Comparison of ENCODE assay signal across 22 cellular contexts in the genomic region with DNA sequence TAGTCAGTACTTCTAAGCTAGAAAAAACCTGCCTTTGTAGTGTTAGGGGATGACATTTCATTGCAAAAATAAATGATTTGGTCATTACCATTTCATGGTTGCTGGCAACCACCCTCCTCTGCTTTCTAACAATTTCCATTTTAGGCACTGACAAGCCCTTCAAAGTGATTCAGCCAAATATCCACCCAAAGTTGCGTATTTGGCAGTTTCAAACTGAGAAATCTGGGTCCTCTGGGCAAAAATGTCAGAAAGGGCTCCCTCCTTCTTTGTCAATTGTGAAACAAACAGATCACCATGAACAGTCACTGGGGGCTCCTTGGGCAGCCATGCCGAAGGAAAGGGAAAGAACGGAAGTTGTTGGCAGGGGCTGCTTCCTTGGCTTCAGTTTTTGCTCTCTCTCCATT. TPM values are rescaled to one million over a fixed set of nuclear protein-coding genes. Genes with fewer than 3 reads are reported as not detected.
DNase-seq lines count a peak whose midpoint lies in the region; ATAC-seq, FAIRE-seq and TF ChIP-seq lines count a peak whose summit lies in the region.
"Had no signal": no experiment of that assay in that cellular context is flagged by ENCODE, and none has a peak within 500 bp of the region (broad histone marks: within the 10 kb centered on the region; RNA-seq: fewer than 3 reads in every experiment).

No MANE protein-coding gene starts in this region.

- no peaks in the 10 kb centered on the region for H3K9me3 Mint-ChIP-seq in activated CD8-positive, alpha-beta T cell treated with anti-CD3 and anti-CD28 coated beads for 36 hours
- H3K9me3 Mint-ChIP-seq in activated CD8-positive, alpha-beta T cell treated with anti-CD3 and anti-CD28 coated beads, Interleukin-2, amount 10 ng/mL, durations not matched to agents 7 days and 5 days (ENCODE audit: insufficient read depth): no peaks in the 10 kb centered on the region
- H3K9me3 Mint-ChIP-seq in immature natural killer cell: no peaks in the 10 kb centered on the region
- H3K9me3 Mint-ChIP-seq: activated CD4-positive, alpha-beta T cell treated with anti-CD3 and anti-CD28 coated beads, Interleukin-2, amount 10 ng/mL, durations not matched to agents 7 days and 5 days; CD8-positive, alpha-beta memory T cell; memory B cell; naive thymus-derived CD4-positive, alpha-beta T cell; type B pancreatic cell had no signal

- TF ChIP-seq CTCF in activated CD8-positive, alpha-beta T cell treated with anti-CD3 and anti-CD28 coated beads for 36 hours (IDR thresholded peaks at IDR 0.05): no peak
- no peak for TF ChIP-seq CTCF in endothelial cell of umbilical vein (IDR thresholded peaks at IDR 0.05; ENCODE audit: extremely low read depth in 1 of 2, insufficient read depth in 1 of 2, low read depth in 1 of 2, low read length in 2 of 2)
- no peak for TF ChIP-seq CTCF in gastrocnemius medialis (IDR thresholded peaks at IDR 0.05 in 4 of 5, conservative IDR thresholded peaks at IDR 0.05 in 1 of 5)
- TF ChIP-seq CTCF in BE2C (IDR thresholded peaks at IDR 0.05; ENCODE audit: low read depth, low read length): no peak

- intact Hi-C loops in activated CD8-positive, alpha-beta T cell treated with anti-CD3 and anti-CD28 coated beads for 36 hours (cut with micrococcal nuclease): no loop called here
- intact Hi-C loops in endothelial cell of umbilical vein (cut with micrococcal nuclease): no loop called here
- intact Hi-C loops in gastrocnemius medialis (cut with DNase I; ENCODE audit: low total_unique reads): no loop called here

- peaks cover 2% of the 10 kb centered on the region for H3K27me3 Mint-ChIP-seq in activated CD8-positive, alpha-beta T cell treated with anti-CD3 and anti-CD28 coated beads for 36 hours
- peaks cover 2% of the 10 kb centered on the region for H3K27me3 Mint-ChIP-seq in activated CD8-positive, alpha-beta T cell treated with anti-CD3 and anti-CD28 coated beads, Interleukin-2, amount 10 ng/mL, durations not matched to agents 7 days and 5 days (ENCODE audit: low read depth)
- peaks cover 0 to 15% (median 4%) of the 10 kb centered on the region in 3 donors for H3K27me3 Mint-ChIP-seq in immature natural killer cell (ENCODE audit: low read depth in 3 of 3)
- H3K27me3 Mint-ChIP-seq: type B pancreatic cell had no signal

- peak overlapping the region; percentile 35 for H3K4me2 ChIP-seq in endothelial cell of umbilical vein (ENCODE audit: insufficient read depth, low read length)

- in situ Hi-C loops in gastrocnemius medialis (cut with MboI; ENCODE audit: low sequenced_read_pairs in 4 of 4): no loop called here

- H3K9me3 ChIP-seq in endothelial cell of umbilical vein (replicated peaks; ENCODE audit: control insufficient read depth, insufficient read depth, low read length) (no peaks in the 10 kb centered on the region), gastrocnemius medialis (no peaks in the 10 kb centered on the region), BE2C (no peaks in the 10 kb centered on the region)

- H3K27ac ChIP-seq in endothelial cell of umbilical vein (ENCODE audit: insufficient read depth, low read depth, low read length) (no peak overlapping the region), gastrocnemius medialis (no peak overlapping the region)
- H3K27ac ChIP-seq: parathyroid adenoma had no signal

- POLR2A ChIA-PET in activated CD8-positive, alpha-beta T cell treated with anti-CD3 and anti-CD28 coated beads for 36 hours (lab: Charles Lee): interaction anchor here (0.6 kb wide), 1 partner anchor 959 kb away, joined by 3 read pairs; no protein-coding TSS in a partner anchor
- POLR2A ChIA-PET in activated CD8-positive, alpha-beta T cell treated with anti-CD3 and anti-CD28 coated beads, Interleukin-2, amount 10 ng/mL, durations not matched to agents 7 days and 5 days (lab: Charles Lee): no interaction called here
- POLR2A ChIA-PET in endothelial cell of umbilical vein (lab: Charles Lee): no interaction called here

- peaks cover 16% of the 10 kb centered on the region for H3K4me1 Mint-ChIP-seq in activated CD8-positive, alpha-beta T cell treated with anti-CD3 and anti-CD28 coated beads for 36 hours (ENCODE audit: low read depth)
- H3K4me1 Mint-ChIP-seq in activated CD8-positive, alpha-beta T cell treated with anti-CD3 and anti-CD28 coated beads, Interleukin-2, amount 10 ng/mL, durations not matched to agents 7 days and 5 days (ENCODE audit: low read depth): peaks cover 12% of the 10 kb centered on the region
- H3K4me1 Mint-ChIP-seq in immature natural killer cell: no peaks in the 10 kb centered on the region
- H3K4me1 Mint-ChIP-seq: CD8-positive, alpha-beta memory T cell; memory B cell had no signal

- no peaks in the 10 kb centered on the region for H3K79me2 ChIP-seq in endothelial cell of umbilical vein (ENCODE audit: control insufficient read depth, insufficient read depth, low read length)
- H3K79me2 ChIP-seq: parathyroid adenoma had no signal

- no peak for ATAC-seq in activated CD8-positive, alpha-beta T cell treated with anti-CD3 and anti-CD28 coated beads for 36 hours
- no peak for ATAC-seq in activated CD8-positive, alpha-beta T cell treated with anti-CD3 and anti-CD28 coated beads, Interleukin-2, amount 10 ng/mL, durations not matched to agents 7 days and 5 days
- ATAC-seq in gastrocnemius medialis (peak; percentile 50 to 51), GM18520 (IDR thresholded peaks at IDR 0.05; ENCODE audit: unreplicated experiment) (no peak)
- ATAC-seq: esophagus mucosa; naive thymus-derived CD4-positive, alpha-beta T cell; Panc1 had no signal

- TF ChIP-seq POLR2A in endothelial cell of umbilical vein (IDR thresholded peaks at IDR 0.05; ENCODE audit: low read depth, low read length): no peak
- no peak for TF ChIP-seq POLR2A in gastrocnemius medialis (IDR thresholded peaks at IDR 0.05)

- H3K4me1 ChIP-seq in endothelial cell of umbilical vein (ENCODE audit: control insufficient read depth, extremely low read depth, insufficient read depth, low read length) (peaks cover 45% of the 10 kb centered on the region), gastrocnemius medialis (peaks cover 0 to 2% of the 10 kb centered on the region in 2 donors), BE2C (no peaks in the 10 kb centered on the region)
- H3K4me1 ChIP-seq: parathyroid adenoma had no signal

- peak overlapping the region; percentile 27 for H2AFZ ChIP-seq in endothelial cell of umbilical vein (ENCODE audit: low read depth, low read length)
- H2AFZ ChIP-seq: parathyroid adenoma had no signal

- dilution Hi-C loops in endothelial cell of umbilical vein (cut with MboI; ENCODE audit: extremely low pct_ligation_motif_present, low sequenced_read_pairs): no loop called here

- no peaks in the 10 kb centered on the region for H3K9me1 ChIP-seq in endothelial cell of umbilical vein (replicated peaks; ENCODE audit: control insufficient read depth, extremely low read depth, insufficient read depth, low read length)

- peak; percentile 84 for FAIRE-seq in endothelial cell of umbilical vein (lab: Jason Lieb, UNC)
- FAIRE-seq: H1 had no signal

- no TSS peak for BruUV-seq in endothelial cell of umbilical vein (replicated peaks; lab: Mats Ljungman, UMichigan)

- no peaks in the 10 kb centered on the region for H3K36me3 ChIP-seq in endothelial cell of umbilical vein (ENCODE audit: control insufficient read depth in 2 of 2, extremely low read depth in 1 of 2, insufficient read depth in 2 of 2, low read length in 2 of 2)
- H3K36me3 ChIP-seq in gastrocnemius medialis: no peaks in the 10 kb centered on the region
- no peaks in the 10 kb centered on the region for H3K36me3 ChIP-seq in BE2C

- CTCF ChIA-PET in activated CD8-positive, alpha-beta T cell treated with anti-CD3 and anti-CD28 coated beads for 36 hours (lab: Charles Lee): no interaction called here
- CTCF ChIA-PET in activated CD8-positive, alpha-beta T cell treated with anti-CD3 and anti-CD28 coated beads, Interleukin-2, amount 10 ng/mL, durations not matched to agents 7 days and 5 days (lab: Charles Lee): no interaction called here
- CTCF ChIA-PET in endothelial cell of umbilical vein (lab: Charles Lee): no interaction called here

- no peak overlapping the region for H3K27ac Mint-ChIP-seq in activated CD8-positive, alpha-beta T cell treated with anti-CD3 and anti-CD28 coated beads for 36 hours
- no peak overlapping the region for H3K27ac Mint-ChIP-seq in activated CD8-positive, alpha-beta T cell treated with anti-CD3 and anti-CD28 coated beads, Interleukin-2, amount 10 ng/mL, durations not matched to agents 7 days and 5 days
- H3K27ac Mint-ChIP-seq in immature natural killer cell: no peak overlapping the region
- H3K27ac Mint-ChIP-seq: activated CD4-positive, alpha-beta T cell treated with anti-CD3 and anti-CD28 coated beads, Interleukin-2, amount 10 ng/mL, durations not matched to agents 7 days and 5 days; memory B cell; naive thymus-derived CD4-positive, alpha-beta T cell; type B pancreatic cell had no signal

- H3K4me3 ChIP-seq in endothelial cell of umbilical vein (replicated peaks in 1 of 3; ENCODE audit: insufficient read depth in 1 of 3, low read depth in 1 of 3, low read length in 3 of 3) (no peak overlapping the region), gastrocnemius medialis (no peak overlapping the region), BE2C (ENCODE audit: low read depth, low read length) (no peak overlapping the region)

- no peaks in the 10 kb centered on the region for H3K27me3 ChIP-seq in endothelial cell of umbilical vein (ENCODE audit: control insufficient read depth in 2 of 2, insufficient read depth in 2 of 2, low read length in 2 of 2)
- H3K27me3 ChIP-seq in gastrocnemius medialis: no peaks in the 10 kb centered on the region
- H3K27me3 ChIP-seq in BE2C: no peaks in the 10 kb centered on the region

- H3K9ac ChIP-seq in endothelial cell of umbilical vein (replicated peaks; ENCODE audit: extremely low read depth, insufficient read depth, low read length): no peak overlapping the region
- H3K9ac ChIP-seq: parathyroid adenoma had no signal

- peak; percentile 2 for DNase-seq in activated CD8-positive, alpha-beta T cell treated with anti-CD3 and anti-CD28 coated beads for 36 hours
- DNase-seq in activated CD8-positive, alpha-beta T cell treated with anti-CD3 and anti-CD28 coated beads, Interleukin-2, amount 10 ng/mL, durations not matched to agents 7 days and 5 days: no peak
- DNase-seq in EH (ENCODE audit: low read depth) (peak; percentile 44), endothelial cell of umbilical vein (ENCODE audit: low read depth, low spot score) (peak; percentile 26), gastrocnemius medialis (peak in 1 of 2 donors; percentile 22), immature natural killer cell (no peak), BE2C (no peak)
- DNase-seq: activated CD4-positive, alpha-beta T cell treated with anti-CD3 and anti-CD28 coated beads, Interleukin-2, amount 10 ng/mL, durations not matched to agents 7 days and 5 days; caudate nucleus; CD8-positive, alpha-beta memory T cell; DND-41; islet precursor cell; naive thymus-derived CD4-positive, alpha-beta T cell; NCI-H1417 treated with DMSO at 0.1 percent for 48 hours; NCI-H2227 treated with DMSO at 0.1 percent for 48 hours had no signal

- H3K4me3 Mint-ChIP-seq in activated CD8-positive, alpha-beta T cell treated with anti-CD3 and anti-CD28 coated beads for 36 hours: no peak overlapping the region
- no peak overlapping the region for H3K4me3 Mint-ChIP-seq in activated CD8-positive, alpha-beta T cell treated with anti-CD3 and anti-CD28 coated beads, Interleukin-2, amount 10 ng/mL, durations not matched to agents 7 days and 5 days
- H3K4me3 Mint-ChIP-seq in immature natural killer cell: no peak overlapping the region
- H3K4me3 Mint-ChIP-seq: activated CD4-positive, alpha-beta T cell treated with anti-CD3 and anti-CD28 coated beads, Interleukin-2, amount 10 ng/mL, durations not matched to agents 7 days and 5 days; CD8-positive, alpha-beta memory T cell; memory B cell; naive thymus-derived CD4-positive, alpha-beta T cell; type B pancreatic cell had no signal

- H3K36me3 Mint-ChIP-seq in activated CD8-positive, alpha-beta T cell treated with anti-CD3 and anti-CD28 coated beads for 36 hours (ENCODE audit: low read depth): no peaks in the 10 kb centered on the region
- no peaks in the 10 kb centered on the region for H3K36me3 Mint-ChIP-seq in activated CD8-positive, alpha-beta T cell treated with anti-CD3 and anti-CD28 coated beads, Interleukin-2, amount 10 ng/mL, durations not matched to agents 7 days and 5 days (ENCODE audit: low read depth)
- no peaks in the 10 kb centered on the region for H3K36me3 Mint-ChIP-seq in immature natural killer cell
- H3K36me3 Mint-ChIP-seq: CD8-positive, alpha-beta memory T cell; memory B cell; naive thymus-derived CD4-positive, alpha-beta T cell; type B pancreatic cell had no signal

- H4K20me1 ChIP-seq in endothelial cell of umbilical vein (replicated peaks; ENCODE audit: control insufficient read depth, extremely low read depth, insufficient read depth, low read length): no peaks in the 10 kb centered on the region

RNA-seq across cellular contexts. Expression of a gene that starts 33.0 kb away (rescaled TPM):
- total RNA-seq in activated CD8-positive, alpha-beta T cell treated with anti-CD3 and anti-CD28 coated beads for 36 hours: not detected
- total RNA-seq in activated CD8-positive, alpha-beta T cell treated with anti-CD3 and anti-CD28 coated beads, Interleukin-2, amount 10 ng/mL, durations not matched to agents 7 days and 5 days: not detected
- 0.58 and 0.81 TPM in 2 replicates for total RNA-seq in endothelial cell of umbilical vein
- 2.4 and 2.8 TPM in 2 replicates for polyA plus RNA-seq in endothelial cell of umbilical vein
- polyA plus RNA-seq in endothelial cell of umbilical vein (2011; cell fraction: cytosol; rRNA removed): 1.6 and 2.1 TPM in 2 replicates
- polyA plus RNA-seq in endothelial cell of umbilical vein (2011; cell fraction: nucleus; rRNA removed): 0.74 and 0.78 TPM in 2 replicates
- polyA plus RNA-seq in endothelial cell of umbilical vein (2012): 0.54 and 0.56 TPM in 2 replicates
- polyA minus RNA-seq in endothelial cell of umbilical vein: 0.40 and 1.8 TPM in 2 replicates
- polyA minus RNA-seq in endothelial cell of umbilical vein (2011; cell fraction: cytosol; rRNA and poly(A)+ RNA removed): not detected
- polyA minus RNA-seq in endothelial cell of umbilical vein (2011; cell fraction: nucleus; rRNA and poly(A)+ RNA removed): 0.38 TPM in 1 of 2 replicates, not detected in the other
- not detected for total RNA-seq in gastrocnemius medialis
- not detected for polyA plus RNA-seq in immature natural killer cell
- polyA plus RNA-seq in BE2C (2012; ENCODE audit: insufficient read depth, insufficient read length, low read depth): 7.8 TPM
- total RNA-seq: activated CD4-positive, alpha-beta T cell treated with anti-CD3 and anti-CD28 coated beads, Interleukin-2, amount 10 ng/mL, durations not matched to agents 7 days and 5 days; CD8-positive, alpha-beta memory T cell; esophagus mucosa; H1; naive thymus-derived CD4-positive, alpha-beta T cell had no signal
- polyA plus RNA-seq: CD8-positive, alpha-beta memory T cell; naive thymus-derived CD4-positive, alpha-beta T cell had no signal

Comparison
In these comparisons a context has a peak if more than half of its experiments do, and no peak if none do; other contexts are left out.
1. DNase-seq: peak in activated CD8-positive, alpha-beta T cell treated with anti-CD3 and anti-CD28 coated beads for 36 hours (single experiment), EH (single experiment) and endothelial cell of umbilical vein (single experiment); none in activated CD8-positive, alpha-beta T cell treated with anti-CD3 and anti-CD28 coated beads, Interleukin-2, amount 10 ng/mL, durations not matched to agents 7 days and 5 days (single experiment), immature natural killer cell (0 of 3) and BE2C (single experiment).
2. ATAC-seq: peak in gastrocnemius medialis (2 of 2); none in activated CD8-positive, alpha-beta T cell treated with anti-CD3 and anti-CD28 coated beads for 36 hours (single experiment), activated CD8-positive, alpha-beta T cell treated with anti-CD3 and anti-CD28 coated beads, Interleukin-2, amount 10 ng/mL, durations not matched to agents 7 days and 5 days (single experiment) and GM18520 (single experiment).